29 cellular contexts compared by ENCODE assay signal in the genomic region with DNA sequence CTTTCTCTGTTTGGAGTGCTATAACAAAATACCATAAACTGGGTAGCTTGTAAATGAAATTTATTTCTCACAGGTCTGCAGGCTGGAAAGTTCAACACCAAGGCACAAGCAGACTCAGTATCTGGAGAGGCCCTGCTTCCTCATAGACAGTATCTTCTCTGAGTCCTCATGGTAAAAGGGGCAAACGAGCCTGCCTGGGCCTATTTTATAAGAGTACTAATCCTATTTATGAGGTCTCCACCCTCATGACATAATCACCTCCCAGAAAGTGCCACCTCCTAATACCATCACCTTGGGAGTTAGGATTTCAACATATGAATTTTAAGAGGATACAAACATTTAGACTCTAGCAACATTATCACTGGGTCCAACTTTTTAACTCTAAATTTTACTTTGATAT.
"Had no signal": no experiment of that assay in that cellular context is flagged by ENCODE, and none has a peak within 500 bp of the region (broad histone marks: within the 10 kb centered on the region; RNA-seq: fewer than 3 reads in every experiment).

No MANE protein-coding gene starts in this region.

- H3K27ac Mint-ChIP-seq: effector memory CD8-positive, alpha-beta T cell; immature natural killer cell; naive thymus-derived CD4-positive, alpha-beta T cell; nephron; neural progenitor cell; stimulated activated naive CD8-positive, alpha-beta T cell treated with anti-CD3 and anti-CD28 coated beads, Interleukin-15, amount 100 ng/mL, for 72 hours had no signal

- H3K4me1 ChIP-seq: esophagus muscularis mucosa, neural progenitor cell, prostate gland, right atrium auricular region, suprapubic skin, transverse colon, upper lobe of right lung, vagina had no signal

- H3K27ac ChIP-seq: esophagus muscularis mucosa, neural progenitor cell, prostate gland, right atrium auricular region, suprapubic skin, transverse colon, upper lobe of right lung, vagina had no signal

- H3K27me3 Mint-ChIP-seq: effector memory CD8-positive, alpha-beta T cell; naive thymus-derived CD4-positive, alpha-beta T cell; stimulated activated naive CD8-positive, alpha-beta T cell treated with anti-CD3 and anti-CD28 coated beads, Interleukin-15, amount 100 ng/mL, for 72 hours had no signal

- H3K4me3 Mint-ChIP-seq: effector memory CD8-positive, alpha-beta T cell; immature natural killer cell; naive thymus-derived CD4-positive, alpha-beta T cell; nephron; neural progenitor cell; stimulated activated naive CD8-positive, alpha-beta T cell treated with anti-CD3 and anti-CD28 coated beads, Interleukin-15, amount 100 ng/mL, for 72 hours had no signal

- H3K4me1 Mint-ChIP-seq: immature natural killer cell; naive thymus-derived CD4-positive, alpha-beta T cell; nephron; neural progenitor cell; stimulated activated naive CD8-positive, alpha-beta T cell treated with anti-CD3 and anti-CD28 coated beads, Interleukin-15, amount 100 ng/mL, for 72 hours had no signal

- FAIRE-seq: endometrium, frontal cortex had no signal

- H3K9ac ChIP-seq: neural progenitor cell had no signal

- H3K36me3 Mint-ChIP-seq: neural progenitor cell had no signal

- DNase-seq: cortex of kidney; effector memory CD8-positive, alpha-beta T cell; hypothalamus; immature natural killer cell; islet precursor cell; left ventricle myocardium superior; mesendoderm; midbrain; naive thymus-derived CD4-positive, alpha-beta T cell; stimulated activated CD4-positive, alpha-beta T cell treated with anti-CD3 and anti-CD28 coated beads, Interleukin-12 subunit alpha, Interleukin-12 subunit beta, amount 100 ng/mL, for 4 hours; stimulated activated CD4-positive, alpha-beta T cell treated with anti-CD3 and anti-CD28 coated beads, Interleukin-1b, Interleukin-23, amount 100 ng/mL, for 48 hours; stimulated activated CD4-positive, alpha-beta T cell treated with anti-CD3 and anti-CD28 coated beads, Interleukin-4, amount 100 ng/mL, for 1 hour; stimulated activated CD8-positive, alpha-beta memory T cell treated with anti-CD3 and anti-CD28 coated beads, Interleukin-4, amount 100 ng/mL, for 48 hours; stimulated activated naive CD4-positive, alpha-beta T cell; stimulated activated naive CD8-positive, alpha-beta T cell treated with anti-CD3 and anti-CD28 coated beads, Interleukin-15, amount 100 ng/mL, for 72 hours; transverse colon; upper lobe of right lung had no signal

- H3K9me3 ChIP-seq: prostate gland, upper lobe of right lung, vagina had no signal

- H2AFZ ChIP-seq: neural progenitor cell had no signal

- ATAC-seq: effector memory CD8-positive, alpha-beta T cell; left ventricle myocardium superior; naive thymus-derived CD4-positive, alpha-beta T cell; sciatic nerve; stimulated activated naive CD8-positive, alpha-beta T cell treated with anti-CD3 and anti-CD28 coated beads, Interleukin-15, amount 100 ng/mL, for 72 hours; upper lobe of right lung had no signal

- H3K4me3 ChIP-seq: esophagus muscularis mucosa, lung, neural progenitor cell, prostate gland, right atrium auricular region, smooth muscle cell, suprapubic skin, transverse colon, upper lobe of right lung, vagina had no signal

- H3K4me2 ChIP-seq: neural progenitor cell, smooth muscle cell had no signal

- H3K36me3 ChIP-seq: esophagus muscularis mucosa, neural progenitor cell, prostate gland, right atrium auricular region, suprapubic skin, transverse colon, upper lobe of right lung, vagina had no signal

- H3K27me3 ChIP-seq: esophagus muscularis mucosa, neural progenitor cell, right atrium auricular region, suprapubic skin, transverse colon, upper lobe of right lung, vagina had no signal
